ENCODE assay signal across 7 cellular contexts in genomic region chr11:313787-314547, GRCh38. TPM values are rescaled to one million over a fixed set of nuclear protein-coding genes. Genes with fewer than 3 reads are reported as not detected.
DNase-seq lines count a peak whose midpoint lies in the region; ATAC-seq and TF ChIP-seq lines count a peak whose summit lies in the region.

Gene IFITM1 (plus strand): TSS chr11:314040. CDS start chr11:314171, 131 bp downstream.

- ATAC-seq in GM18861 (IDR thresholded peaks at IDR 0.05; ENCODE audit: unreplicated experiment) = peak; percentile 20
- no peak for ATAC-seq in HG02970 (IDR thresholded peaks at IDR 0.05; ENCODE audit: low FRiP score, unreplicated experiment)

- peak within 1 kb of the TSS; percentile 76 to 89 for H3K9ac ChIP-seq in mucosa of rectum (ENCODE audit: low read depth in 1 of 2, low read length in 2 of 2)

- peaks cover 13% of the 10 kb centered on the region for H3K27me3 Mint-ChIP-seq in endothelial cell (ENCODE audit: unreplicated experiment)

- DNase-seq in HPDE6-E6E7 (ENCODE audit: extremely low spot score) (peak; percentile 67), endothelial cell (ENCODE audit: low spot score) (no peak), NCI-H1417 treated with DMSO at 0.1 percent for 48 hours (lab: John Stamatoyannopoulos, UW) (no peak)
- DNase-seq in activated CD4-positive, alpha-beta T cell treated with anti-CD3 and anti-CD28 coated beads, Interleukin-2, amount 50 U/mL, for 1 hour = peak; percentile 53

- H3K9me3 ChIP-seq in mucosa of rectum (ENCODE audit: control insufficient read depth in 2 of 2, low read length in 2 of 2) = no peaks in the 10 kb centered on the region

- H3K4me1 ChIP-seq in mucosa of rectum (ENCODE audit: control insufficient read depth in 2 of 2, insufficient read depth in 2 of 2, low read length in 2 of 2) = peaks cover 22 to 48% of the 10 kb centered on the region in 2 donors

- peak within 1 kb of the TSS; percentile 69 to 82 for H3K4me3 ChIP-seq in mucosa of rectum (ENCODE audit: low read length in 2 of 2)

- H3K27ac Mint-ChIP-seq in endothelial cell (ENCODE audit: unreplicated experiment) = peak within 1 kb of the TSS; percentile 44

- H3K4me1 Mint-ChIP-seq in endothelial cell (ENCODE audit: unreplicated experiment) = peaks cover 44% of the 10 kb centered on the region

- no peaks in the 10 kb centered on the region for H3K27me3 ChIP-seq in mucosa of rectum (ENCODE audit: control insufficient read depth in 2 of 2, insufficient read depth in 2 of 2, low read length in 2 of 2)

- peaks cover 12% of the 10 kb centered on the region for H3K36me3 Mint-ChIP-seq in endothelial cell (ENCODE audit: low read depth, unreplicated experiment)

- H3K4me3 Mint-ChIP-seq in endothelial cell (ENCODE audit: unreplicated experiment) = peak within 1 kb of the TSS; percentile 65

- peaks cover 0 to 2% of the 10 kb centered on the region in 2 donors for H3K36me3 ChIP-seq in mucosa of rectum (ENCODE audit: control insufficient read depth in 2 of 2, insufficient read depth in 2 of 2, low read length in 2 of 2)

- peak within 1 kb of the TSS; percentile 81 to 84 for H3K27ac ChIP-seq in mucosa of rectum (ENCODE audit: low read depth in 2 of 2, low read length in 2 of 2)

- H3K9me3 Mint-ChIP-seq in endothelial cell (ENCODE audit: unreplicated experiment) = no peaks in the 10 kb centered on the region

- TF ChIP-seq CTCF in endothelial cell (IDR thresholded peaks at IDR 0.05; ENCODE audit: unreplicated experiment) = no peak

RNA-seq across cellular contexts. Expression of gene IFITM1, which starts in this region (rescaled TPM):
- 23.4 TPM for total RNA-seq in endothelial cell (ENCODE audit: unreplicated experiment)

Comparison
In these comparisons a context has a peak if more than half of its experiments do, and no peak if none do; other contexts are left out.
1. DNase-seq: peak in HPDE6-E6E7 (single experiment) and activated CD4-positive, alpha-beta T cell treated with anti-CD3 and anti-CD28 coated beads, Interleukin-2, amount 50 U/mL, for 1 hour (single experiment); none in endothelial cell (single experiment) and NCI-H1417 treated with DMSO at 0.1 percent for 48 hours (single experiment).